37 cellular contexts compared by ENCODE assay signal in genomic region chr12:117882603-117883184, GRCh38.
"Had no signal": no experiment of that assay in that cellular context is flagged by ENCODE, and none has a peak within 500 bp of the region (broad histone marks: within the 10 kb centered on the region; RNA-seq: fewer than 3 reads in every experiment).

No MANE protein-coding gene starts in this region.

- H3K27ac Mint-ChIP-seq: activated B cell treated with CpG ODN at 0.5 μM for 24 hours; activated CD4-positive, alpha-beta memory T cell treated with anti-CD3 and anti-CD28 coated beads, Interleukin-2, amount 10 ng/mL, durations not matched to agents 7 days and 5 days; activated CD4-positive, alpha-beta T cell treated with anti-CD3 and anti-CD28 coated beads, Interleukin-2, amount 10 ng/mL, durations not matched to agents 24 days and 14 days; activated CD8-positive, alpha-beta memory T cell treated with anti-CD3 and anti-CD28 coated beads, Interleukin-2, amount 10 ng/mL, durations not matched to agents 7 days and 5 days; activated CD8-positive, alpha-beta T cell treated with anti-CD3 and anti-CD28 coated beads, Interleukin-2, amount 10 ng/mL, durations not matched to agents 7 days and 5 days; activated naive CD4-positive, alpha-beta T cell treated with anti-CD3 and anti-CD28 coated beads, Interleukin-2, amount 10 ng/mL, durations not matched to agents 7 days and 5 days; activated naive CD4-positive, alpha-beta T cell treated with anti-CD3 and anti-CD28 coated beads, Interleukin-2, amount 50 U/mL, for 24 hours; activated naive CD8-positive, alpha-beta T cell; activated naive CD8-positive, alpha-beta T cell treated with anti-CD3 and anti-CD28 coated beads, Interleukin-2, amount 10 ng/mL, durations not matched to agents 7 days and 5 days; activated naive CD8-positive, alpha-beta T cell treated with anti-CD3 and anti-CD28 coated beads, Interleukin-2, amount 50 U/mL, for 24 hours; activated T-cell treated with anti-CD3 and anti-CD28 coated beads, Interleukin-2, amount 50 U/mL, for 24 hours; activated T-helper 2 cell treated with anti-CD3 and anti-CD28 coated beads, Interferon-gamma antibody, Interleukin-2, Interleukin-4, amounts not matched to agents 10 μg/mL and 5 μg/mL and 100 μg/mL, durations not matched to agents 14 hours and 24 hours and 36 hours; brain; T-helper 1 cell treated with Interleukin-12 subunit alpha and Interleukin-12 subunit beta and Interleukin-4 antibody, amounts not matched to agents 30 μg/mL and 1 μg/mL, for 36 hours; T-helper 2 cell treated with Interferon-gamma antibody and Interleukin-4, amounts not matched to agents 5 μg/mL and 100 μg/mL, for 36 hours had no signal

- H3K4me1 Mint-ChIP-seq: activated B cell treated with CpG ODN at 0.5 μM for 24 hours; activated CD4-positive, alpha-beta memory T cell treated with anti-CD3 and anti-CD28 coated beads, Interleukin-2, amount 10 ng/mL, durations not matched to agents 7 days and 5 days; activated CD4-positive, alpha-beta T cell treated with anti-CD3 and anti-CD28 coated beads, Interleukin-2, amount 10 ng/mL, durations not matched to agents 24 days and 14 days; activated CD8-positive, alpha-beta memory T cell treated with anti-CD3 and anti-CD28 coated beads, Interleukin-2, amount 10 ng/mL, durations not matched to agents 7 days and 5 days; activated naive CD4-positive, alpha-beta T cell treated with anti-CD3 and anti-CD28 coated beads, Interleukin-2, amount 10 ng/mL, durations not matched to agents 7 days and 5 days; activated naive CD4-positive, alpha-beta T cell treated with anti-CD3 and anti-CD28 coated beads, Interleukin-2, amount 50 U/mL, for 24 hours; activated naive CD8-positive, alpha-beta T cell treated with anti-CD3 and anti-CD28 coated beads, Interleukin-2, amount 10 ng/mL, durations not matched to agents 7 days and 5 days; activated naive CD8-positive, alpha-beta T cell treated with anti-CD3 and anti-CD28 coated beads, Interleukin-2, amount 50 U/mL, for 24 hours; central memory CD8-positive, alpha-beta T cell had no signal

- ATAC-seq: activated CD8-positive, alpha-beta memory T cell treated with anti-CD3 and anti-CD28 coated beads, Interleukin-2, amount 10 ng/mL, durations not matched to agents 7 days and 5 days; activated CD8-positive, alpha-beta T cell treated with anti-CD3 and anti-CD28 coated beads, Interleukin-2, amount 10 ng/mL, durations not matched to agents 7 days and 5 days; activated naive CD8-positive, alpha-beta T cell treated with anti-CD3 and anti-CD28 coated beads, Interleukin-2, amount 50 U/mL, for 24 hours had no signal

- H3K27me3 ChIP-seq: ascending aorta had no signal

- DNase-seq: activated B cell treated with CpG ODN at 0.5 μM for 24 hours; activated CD4-positive, alpha-beta memory T cell treated with anti-CD3 and anti-CD28 coated beads, Interleukin-2, amount 10 ng/mL, durations not matched to agents 7 days and 5 days; activated CD4-positive, alpha-beta T cell treated with anti-CD3 and anti-CD28 coated beads for 4 hours; activated CD4-positive, alpha-beta T cell treated with anti-CD3 and anti-CD28 coated beads, Interleukin-2, amount 10 ng/mL, durations not matched to agents 24 days and 14 days; activated CD4-positive, alpha-beta T cell treated with anti-CD3 and anti-CD28 coated beads, Interleukin-2, amount 50 U/mL, for 1 hour; activated CD4-positive, alpha-beta T cell treated with anti-CD3 and anti-CD28 coated beads, Interleukin-2, amount 50 U/mL, for 4 hours; activated CD4-positive, CD25-positive, alpha-beta regulatory T cell treated with anti-CD3 and anti-CD28 coated beads, Interleukin-2, amount 50 U/mL, for 72 hours; activated CD8-positive, alpha-beta memory T cell treated with anti-CD3 and anti-CD28 coated beads for 24 hours; activated CD8-positive, alpha-beta memory T cell treated with anti-CD3 and anti-CD28 coated beads, Interleukin-2, amount 10 ng/mL, durations not matched to agents 7 days and 5 days; activated CD8-positive, alpha-beta memory T cell treated with anti-CD3 and anti-CD28 coated beads, Interleukin-2, amount 50 U/mL, for 48 hours; activated CD8-positive, alpha-beta T cell treated with anti-CD3 and anti-CD28 coated beads, Interleukin-2, amount 10 ng/mL, durations not matched to agents 7 days and 5 days; activated effector memory CD4-positive, alpha-beta T cell treated with Interleukin-2 at 50 U/mL for 16 hours; activated gamma-delta T cell; activated naive CD4-positive, alpha-beta T cell treated with anti-CD3 and anti-CD28 coated beads, Interleukin-2, amount 10 ng/mL, durations not matched to agents 7 days and 5 days; activated naive CD4-positive, alpha-beta T cell treated with Interleukin-2 at 50 U/mL for 16 hours; activated naive CD8-positive, alpha-beta T cell treated with anti-CD3 and anti-CD28 coated beads, Interleukin-2, amount 10 ng/mL, durations not matched to agents 7 days and 5 days; activated naive CD8-positive, alpha-beta T cell treated with anti-CD3 and anti-CD28 coated beads, Interleukin-2, amount 50 U/mL, for 24 hours; activated T-cell treated with anti-CD3 and anti-CD28 coated beads, Interleukin-2, amount 50 U/mL, for 24 hours; activated T-cell treated with anti-CD3 and anti-CD28 coated beads, Interleukin-2, amount 50 U/mL, for 48 hours; amygdala; anterior cingulate cortex; cerebellar nuclear complex; T-helper 1 cell; T-helper 2 cell; T-helper 9 cell had no signal

- H3K9me3 ChIP-seq: ascending aorta had no signal

- H3K36me3 Mint-ChIP-seq: activated CD8-positive, alpha-beta memory T cell treated with anti-CD3 and anti-CD28 coated beads, Interleukin-2, amount 10 ng/mL, durations not matched to agents 7 days and 5 days; activated naive CD4-positive, alpha-beta T cell treated with anti-CD3 and anti-CD28 coated beads, Interleukin-2, amount 10 ng/mL, durations not matched to agents 7 days and 5 days; activated naive CD4-positive, alpha-beta T cell treated with anti-CD3 and anti-CD28 coated beads, Interleukin-2, amount 50 U/mL, for 24 hours; activated naive CD8-positive, alpha-beta T cell; activated naive CD8-positive, alpha-beta T cell treated with anti-CD3 and anti-CD28 coated beads, Interleukin-2, amount 10 ng/mL, durations not matched to agents 7 days and 5 days; brain had no signal

- H3K4me3 Mint-ChIP-seq: activated B cell treated with CpG ODN at 0.5 μM for 24 hours; activated CD4-positive, alpha-beta memory T cell treated with anti-CD3 and anti-CD28 coated beads, Interleukin-2, amount 10 ng/mL, durations not matched to agents 7 days and 5 days; activated CD4-positive, alpha-beta T cell treated with anti-CD3 and anti-CD28 coated beads, Interleukin-2, amount 10 ng/mL, durations not matched to agents 24 days and 14 days; activated CD8-positive, alpha-beta memory T cell treated with anti-CD3 and anti-CD28 coated beads, Interleukin-2, amount 10 ng/mL, durations not matched to agents 7 days and 5 days; activated CD8-positive, alpha-beta T cell treated with anti-CD3 and anti-CD28 coated beads, Interleukin-2, amount 10 ng/mL, durations not matched to agents 7 days and 5 days; activated naive CD4-positive, alpha-beta T cell treated with anti-CD3 and anti-CD28 coated beads, Interleukin-2, amount 10 ng/mL, durations not matched to agents 7 days and 5 days; activated naive CD4-positive, alpha-beta T cell treated with anti-CD3 and anti-CD28 coated beads, Interleukin-2, amount 50 U/mL, for 24 hours; activated naive CD8-positive, alpha-beta T cell; activated naive CD8-positive, alpha-beta T cell treated with anti-CD3 and anti-CD28 coated beads, Interleukin-2, amount 10 ng/mL, durations not matched to agents 7 days and 5 days; activated naive CD8-positive, alpha-beta T cell treated with anti-CD3 and anti-CD28 coated beads, Interleukin-2, amount 50 U/mL, for 24 hours; activated T-cell treated with anti-CD3 and anti-CD28 coated beads, Interleukin-2, amount 50 U/mL, for 24 hours; brain; central memory CD8-positive, alpha-beta T cell; T-helper 1 cell treated with Interleukin-12 subunit alpha and Interleukin-12 subunit beta and Interleukin-4 antibody, amounts not matched to agents 30 μg/mL and 1 μg/mL, for 36 hours; T-helper 2 cell treated with Interferon-gamma antibody and Interleukin-4, amounts not matched to agents 5 μg/mL and 100 μg/mL, for 36 hours had no signal

- H3K4me3 ChIP-seq: ascending aorta, cardiac muscle cell had no signal

- H3K27ac ChIP-seq: ascending aorta, cardiac muscle cell, VCaP had no signal

- H3K27me3 Mint-ChIP-seq: brain had no signal

- FAIRE-seq: bronchial epithelial cell, TTC549 had no signal

- H3K9me3 Mint-ChIP-seq: activated B cell treated with CpG ODN at 0.5 μM for 24 hours; activated CD4-positive, alpha-beta memory T cell treated with anti-CD3 and anti-CD28 coated beads, Interleukin-2, amount 10 ng/mL, durations not matched to agents 7 days and 5 days; activated naive CD4-positive, alpha-beta T cell treated with anti-CD3 and anti-CD28 coated beads, Interleukin-2, amount 10 ng/mL, durations not matched to agents 7 days and 5 days; activated T-helper 2 cell treated with anti-CD3 and anti-CD28 coated beads, Interferon-gamma antibody, Interleukin-2, Interleukin-4, amounts not matched to agents 10 μg/mL and 5 μg/mL and 100 μg/mL, durations not matched to agents 14 hours and 24 hours and 36 hours; brain; T-helper 1 cell treated with Interleukin-12 subunit alpha and Interleukin-12 subunit beta and Interleukin-4 antibody, amounts not matched to agents 30 μg/mL and 1 μg/mL, for 36 hours; T-helper 2 cell treated with Interferon-gamma antibody and Interleukin-4, amounts not matched to agents 5 μg/mL and 100 μg/mL, for 36 hours had no signal

- H3K4me1 ChIP-seq: ascending aorta had no signal

- H3K36me3 ChIP-seq: ascending aorta, cardiac muscle cell had no signal
